ENCODE assay signal across 1 cellular context in the genomic region with DNA sequence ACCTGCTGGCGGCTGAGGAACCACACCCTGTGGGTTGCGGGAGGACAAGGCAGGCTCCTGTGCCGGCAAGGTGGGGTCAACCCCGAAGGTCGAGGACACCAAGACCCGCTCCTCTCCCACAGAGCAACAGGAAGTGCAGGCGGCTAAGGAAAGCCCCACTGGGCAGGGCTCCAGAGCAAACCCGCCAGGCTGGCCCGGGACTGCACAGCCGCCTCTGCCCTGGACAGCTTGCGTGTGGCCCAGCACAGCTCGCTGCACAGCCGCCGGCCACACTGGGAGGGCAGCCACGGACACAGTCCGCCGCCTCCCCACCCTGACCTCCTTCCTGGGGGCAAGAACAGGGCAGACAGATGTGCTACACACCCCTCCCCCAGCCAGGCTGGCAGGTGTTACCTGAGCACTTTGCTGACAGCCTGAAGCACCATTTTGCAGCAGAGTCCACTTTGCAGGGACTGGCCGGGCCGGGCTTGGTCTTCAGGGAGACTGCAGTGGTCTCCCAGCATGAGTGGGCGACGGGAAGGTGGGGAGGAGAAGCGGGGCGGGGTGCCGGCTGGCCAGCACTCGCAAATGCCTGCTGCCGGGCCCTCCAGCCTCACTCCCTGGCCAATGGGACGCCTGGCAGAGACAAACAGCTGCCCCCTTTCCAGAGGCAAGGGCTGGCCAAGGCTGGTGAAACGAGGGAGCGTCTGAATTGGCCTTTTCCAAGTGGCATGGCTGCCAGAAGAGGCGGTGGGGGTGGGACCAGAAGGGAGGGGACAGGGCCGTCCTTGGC.
TF ChIP-seq lines count a peak whose summit lies in the region.

A gene with protein sequence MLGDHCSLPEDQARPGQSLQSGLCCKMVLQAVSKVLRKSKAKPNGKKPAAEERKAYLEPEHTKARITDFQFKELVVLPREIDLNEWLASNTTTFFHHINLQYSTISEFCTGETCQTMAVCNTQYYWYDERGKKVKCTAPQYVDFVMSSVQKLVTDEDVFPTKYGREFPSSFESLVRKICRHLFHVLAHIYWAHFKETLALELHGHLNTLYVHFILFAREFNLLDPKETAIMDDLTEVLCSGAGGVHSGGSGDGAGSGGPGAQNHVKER (minus strand): TSS at position 726 of the 772 bp plus-strand sequence. CDS start 223 bp downstream, at position 503.

TF ChIP-seq in GM23338, 12 proteins besides CTCF, POLR2A, EP300 and RAD21:
- TF ChIP-seq, protein P1, sequence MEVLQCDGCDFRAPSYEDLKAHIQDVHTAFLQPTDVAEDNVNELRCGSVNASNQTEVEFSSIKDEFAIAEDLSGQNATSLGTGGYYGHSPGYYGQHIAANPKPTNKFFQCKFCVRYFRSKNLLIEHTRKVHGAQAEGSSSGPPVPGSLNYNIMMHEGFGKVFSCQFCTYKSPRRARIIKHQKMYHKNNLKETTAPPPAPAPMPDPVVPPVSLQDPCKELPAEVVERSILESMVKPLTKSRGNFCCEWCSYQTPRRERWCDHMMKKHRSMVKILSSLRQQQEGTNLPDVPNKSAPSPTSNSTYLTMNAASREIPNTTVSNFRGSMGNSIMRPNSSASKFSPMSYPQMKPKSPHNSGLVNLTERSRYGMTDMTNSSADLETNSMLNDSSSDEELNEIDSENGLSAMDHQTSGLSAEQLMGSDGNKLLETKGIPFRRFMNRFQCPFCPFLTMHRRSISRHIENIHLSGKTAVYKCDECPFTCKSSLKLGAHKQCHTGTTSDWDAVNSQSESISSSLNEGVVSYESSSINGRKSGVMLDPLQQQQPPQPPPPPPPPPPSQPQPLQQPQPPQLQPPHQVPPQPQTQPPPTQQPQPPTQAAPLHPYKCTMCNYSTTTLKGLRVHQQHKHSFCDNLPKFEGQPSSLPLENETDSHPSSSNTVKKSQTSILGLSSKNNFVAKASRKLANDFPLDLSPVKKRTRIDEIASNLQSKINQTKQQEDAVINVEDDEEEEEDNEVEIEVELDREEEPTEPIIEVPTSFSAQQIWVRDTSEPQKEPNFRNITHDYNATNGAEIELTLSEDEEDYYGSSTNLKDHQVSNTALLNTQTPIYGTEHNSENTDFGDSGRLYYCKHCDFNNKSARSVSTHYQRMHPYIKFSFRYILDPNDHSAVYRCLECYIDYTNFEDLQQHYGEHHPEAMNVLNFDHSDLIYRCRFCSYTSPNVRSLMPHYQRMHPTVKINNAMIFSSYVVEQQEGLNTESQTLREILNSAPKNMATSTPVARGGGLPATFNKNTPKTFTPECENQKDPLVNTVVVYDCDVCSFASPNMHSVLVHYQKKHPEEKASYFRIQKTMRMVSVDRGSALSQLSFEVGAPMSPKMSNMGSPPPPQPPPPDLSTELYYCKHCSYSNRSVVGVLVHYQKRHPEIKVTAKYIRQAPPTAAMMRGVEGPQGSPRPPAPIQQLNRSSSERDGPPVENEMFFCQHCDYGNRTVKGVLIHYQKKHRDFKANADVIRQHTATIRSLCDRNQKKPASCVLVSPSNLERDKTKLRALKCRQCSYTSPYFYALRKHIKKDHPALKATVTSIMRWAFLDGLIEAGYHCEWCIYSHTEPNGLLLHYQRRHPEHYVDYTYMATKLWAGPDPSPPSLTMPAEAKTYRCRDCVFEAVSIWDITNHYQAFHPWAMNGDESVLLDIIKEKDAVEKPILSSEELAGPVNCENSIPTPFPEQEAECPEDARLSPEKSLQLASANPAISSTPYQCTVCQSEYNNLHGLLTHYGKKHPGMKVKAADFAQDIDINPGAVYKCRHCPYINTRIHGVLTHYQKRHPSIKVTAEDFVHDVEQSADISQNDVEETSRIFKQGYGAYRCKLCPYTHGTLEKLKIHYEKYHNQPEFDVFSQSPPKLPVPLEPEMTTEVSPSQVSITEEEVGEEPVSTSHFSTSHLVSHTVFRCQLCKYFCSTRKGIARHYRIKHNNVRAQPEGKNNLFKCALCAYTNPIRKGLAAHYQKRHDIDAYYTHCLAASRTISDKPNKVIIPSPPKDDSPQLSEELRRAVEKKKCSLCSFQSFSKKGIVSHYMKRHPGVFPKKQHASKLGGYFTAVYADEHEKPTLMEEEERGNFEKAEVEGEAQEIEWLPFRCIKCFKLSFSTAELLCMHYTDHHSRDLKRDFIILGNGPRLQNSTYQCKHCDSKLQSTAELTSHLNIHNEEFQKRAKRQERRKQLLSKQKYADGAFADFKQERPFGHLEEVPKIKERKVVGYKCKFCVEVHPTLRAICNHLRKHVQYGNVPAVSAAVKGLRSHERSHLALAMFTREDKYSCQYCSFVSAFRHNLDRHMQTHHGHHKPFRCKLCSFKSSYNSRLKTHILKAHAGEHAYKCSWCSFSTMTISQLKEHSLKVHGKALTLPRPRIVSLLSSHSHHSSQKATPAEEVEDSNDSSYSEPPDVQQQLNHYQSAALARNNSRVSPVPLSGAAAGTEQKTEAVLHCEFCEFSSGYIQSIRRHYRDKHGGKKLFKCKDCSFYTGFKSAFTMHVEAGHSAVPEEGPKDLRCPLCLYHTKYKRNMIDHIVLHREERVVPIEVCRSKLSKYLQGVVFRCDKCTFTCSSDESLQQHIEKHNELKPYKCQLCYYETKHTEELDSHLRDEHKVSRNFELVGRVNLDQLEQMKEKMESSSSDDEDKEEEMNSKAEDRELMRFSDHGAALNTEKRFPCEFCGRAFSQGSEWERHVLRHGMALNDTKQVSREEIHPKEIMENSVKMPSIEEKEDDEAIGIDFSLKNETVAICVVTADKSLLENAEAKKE (CRISPR knock-in tag; IDR thresholded peaks at IDR 0.05) = no peak
- TF ChIP-seq, protein P2, sequence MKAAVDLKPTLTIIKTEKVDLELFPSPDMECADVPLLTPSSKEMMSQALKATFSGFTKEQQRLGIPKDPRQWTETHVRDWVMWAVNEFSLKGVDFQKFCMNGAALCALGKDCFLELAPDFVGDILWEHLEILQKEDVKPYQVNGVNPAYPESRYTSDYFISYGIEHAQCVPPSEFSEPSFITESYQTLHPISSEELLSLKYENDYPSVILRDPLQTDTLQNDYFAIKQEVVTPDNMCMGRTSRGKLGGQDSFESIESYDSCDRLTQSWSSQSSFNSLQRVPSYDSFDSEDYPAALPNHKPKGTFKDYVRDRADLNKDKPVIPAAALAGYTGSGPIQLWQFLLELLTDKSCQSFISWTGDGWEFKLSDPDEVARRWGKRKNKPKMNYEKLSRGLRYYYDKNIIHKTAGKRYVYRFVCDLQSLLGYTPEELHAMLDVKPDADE (IDR thresholded peaks at IDR 0.05) = no peak
- no peak for TF ChIP-seq ZNF114 (CRISPR knock-in tag; IDR thresholded peaks at IDR 0.05)
- no peak for TF ChIP-seq EZH2 (IDR thresholded peaks at IDR 0.05; ENCODE audit: low read depth, unreplicated experiment)
- no peak for TF ChIP-seq POLR2AphosphoS5 (IDR thresholded peaks at IDR 0.05; ENCODE audit: low read depth)
- no peak for TF ChIP-seq NANOG (IDR thresholded peaks at IDR 0.05; ENCODE audit: borderline replicate concordance)
- TF ChIP-seq EZH2phosphoT487 (IDR thresholded peaks at IDR 0.05; ENCODE audit: unreplicated experiment) = no peak
- TF ChIP-seq JUNB (IDR thresholded peaks at IDR 0.05; ENCODE audit: unreplicated experiment) = no peak
- TF ChIP-seq STAT1 (IDR thresholded peaks at IDR 0.05; ENCODE audit: unreplicated experiment) = no peak
- TF ChIP-seq CREB1 (CRISPR knock-in tag; IDR thresholded peaks at IDR 0.05; ENCODE audit: low read depth) = no peak
- no peak for TF ChIP-seq ZNF331 (CRISPR knock-in tag; IDR thresholded peaks at IDR 0.05; ENCODE audit: low read depth)
- TF ChIP-seq, protein P3, sequence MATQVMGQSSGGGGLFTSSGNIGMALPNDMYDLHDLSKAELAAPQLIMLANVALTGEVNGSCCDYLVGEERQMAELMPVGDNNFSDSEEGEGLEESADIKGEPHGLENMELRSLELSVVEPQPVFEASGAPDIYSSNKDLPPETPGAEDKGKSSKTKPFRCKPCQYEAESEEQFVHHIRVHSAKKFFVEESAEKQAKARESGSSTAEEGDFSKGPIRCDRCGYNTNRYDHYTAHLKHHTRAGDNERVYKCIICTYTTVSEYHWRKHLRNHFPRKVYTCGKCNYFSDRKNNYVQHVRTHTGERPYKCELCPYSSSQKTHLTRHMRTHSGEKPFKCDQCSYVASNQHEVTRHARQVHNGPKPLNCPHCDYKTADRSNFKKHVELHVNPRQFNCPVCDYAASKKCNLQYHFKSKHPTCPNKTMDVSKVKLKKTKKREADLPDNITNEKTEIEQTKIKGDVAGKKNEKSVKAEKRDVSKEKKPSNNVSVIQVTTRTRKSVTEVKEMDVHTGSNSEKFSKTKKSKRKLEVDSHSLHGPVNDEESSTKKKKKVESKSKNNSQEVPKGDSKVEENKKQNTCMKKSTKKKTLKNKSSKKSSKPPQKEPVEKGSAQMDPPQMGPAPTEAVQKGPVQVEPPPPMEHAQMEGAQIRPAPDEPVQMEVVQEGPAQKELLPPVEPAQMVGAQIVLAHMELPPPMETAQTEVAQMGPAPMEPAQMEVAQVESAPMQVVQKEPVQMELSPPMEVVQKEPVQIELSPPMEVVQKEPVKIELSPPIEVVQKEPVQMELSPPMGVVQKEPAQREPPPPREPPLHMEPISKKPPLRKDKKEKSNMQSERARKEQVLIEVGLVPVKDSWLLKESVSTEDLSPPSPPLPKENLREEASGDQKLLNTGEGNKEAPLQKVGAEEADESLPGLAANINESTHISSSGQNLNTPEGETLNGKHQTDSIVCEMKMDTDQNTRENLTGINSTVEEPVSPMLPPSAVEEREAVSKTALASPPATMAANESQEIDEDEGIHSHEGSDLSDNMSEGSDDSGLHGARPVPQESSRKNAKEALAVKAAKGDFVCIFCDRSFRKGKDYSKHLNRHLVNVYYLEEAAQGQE (IDR thresholded peaks at IDR 0.05; ENCODE audit: unreplicated experiment) = no peak
